Comparison of ENCODE assay signal across 8 cellular contexts in genomic region chr1:76868154-76868882, GRCh38. TPM values are rescaled to one million over a fixed set of nuclear protein-coding genes. Genes with fewer than 3 reads are reported as not detected.
DNase-seq lines count a peak whose midpoint lies in the region; ATAC-seq and TF ChIP-seq lines count a peak whose summit lies in the region.

No MANE protein-coding gene starts in this region.

- H3K27me3 ChIP-seq in heart left ventricle = peaks cover 5 to 78% (median 43%) of the 10 kb centered on the region in 9 donors
- peaks cover 14% of the 10 kb centered on the region for H3K27me3 ChIP-seq in prostate gland (replicated peaks; ENCODE audit: insufficient read depth)

- H3K36me3 ChIP-seq in heart left ventricle = no peaks in the 10 kb centered on the region
- no peaks in the 10 kb centered on the region for H3K36me3 ChIP-seq in prostate gland

- WGBS in heart left ventricle, 4 donors = 1% methylated on average over 48 to 65 of the region's 65 CpGs
- WGBS in prostate gland = under 1% methylated on average over 61 of the region's 65 CpGs

- H3K27ac ChIP-seq in heart left ventricle = peak overlapping the region in 1 of 12 donors; percentile 33
- H3K27ac ChIP-seq in prostate gland = no peak overlapping the region

- intact Hi-C loops in heart left ventricle (cut with DNase I) = no loop called here
- intact Hi-C loops in prostate gland (cut with DNase I) = loop anchor here (5.0 to 10.0 kb wide), 2 partner anchors 536 to 714 kb away; no protein-coding TSS in a partner anchor

- TF ChIP-seq POLR2A in heart left ventricle (IDR thresholded peaks at IDR 0.05) = no peak
- TF ChIP-seq POLR2A in prostate gland (IDR thresholded peaks at IDR 0.05) = no peak

- H3K9me3 ChIP-seq in heart left ventricle (no peaks in the 10 kb centered on the region), prostate gland (no peaks in the 10 kb centered on the region)

- H3K4me3 Mint-ChIP-seq in activated naive CD8-positive, alpha-beta T cell = peak overlapping the region; percentile 79

- H3K4me3 ChIP-seq in LNCaP clone FGC (ENCODE audit: low read depth, low read length) (peak overlapping the region; percentile 51), heart left ventricle (peak overlapping the region; percentile 15 to 59 (median 42)), prostate gland (peak overlapping the region; percentile 16 to 17)

- H3K4me1 ChIP-seq in heart left ventricle (peaks cover 0 to 22% (median 15%) of the 10 kb centered on the region in 12 donors), prostate gland (replicated peaks) (peaks cover 9% of the 10 kb centered on the region)

- peaks cover 6% of the 10 kb centered on the region for H3K4me1 Mint-ChIP-seq in activated naive CD8-positive, alpha-beta T cell (ENCODE audit: low read depth)

- peaks cover 32% of the 10 kb centered on the region for H3K27me3 Mint-ChIP-seq in activated naive CD8-positive, alpha-beta T cell

- DNase-seq in stimulated activated CD4-positive, alpha-beta T cell treated with anti-CD3 and anti-CD28 coated beads, Interleukin-12 subunit alpha, Interleukin-12 subunit beta, amount 100 ng/mL, for 4 hours = peak; percentile 13
- no peak for DNase-seq in stimulated activated CD4-positive, alpha-beta T cell treated with anti-CD3 and anti-CD28 coated beads, Interleukin-4, amount 100 ng/mL, for 24 hours
- DNase-seq in LNCaP clone FGC (ENCODE audit: low read depth) (no peak), heart left ventricle (peak in 2 of 5 donors; percentile 29 to 54), prostate gland (ENCODE audit: low spot score) (no peak)

- ATAC-seq in heart left ventricle = peak; percentile 51 to 85 (median 79)
- no peak for ATAC-seq in GM21423 (IDR thresholded peaks at IDR 0.05; ENCODE audit: unreplicated experiment)
- no peak for ATAC-seq in GM21825 (IDR thresholded peaks at IDR 0.05; ENCODE audit: unreplicated experiment)

- H3K27ac Mint-ChIP-seq in activated naive CD8-positive, alpha-beta T cell = no peak overlapping the region

- no peaks in the 10 kb centered on the region for H3K36me3 Mint-ChIP-seq in activated naive CD8-positive, alpha-beta T cell

- H3K9me3 Mint-ChIP-seq in activated naive CD8-positive, alpha-beta T cell (ENCODE audit: low read depth) = no peaks in the 10 kb centered on the region

- TF ChIP-seq CTCF in LNCaP clone FGC (IDR thresholded peaks at IDR 0.05; ENCODE audit: control insufficient read depth, extremely low read depth, insufficient read depth) (peak; percentile 81), heart left ventricle (IDR thresholded peaks at IDR 0.05) (peak in 2 of 12 donors; percentile 18 to 21), prostate gland (IDR thresholded peaks at IDR 0.05) (peak in 1 of 4 experiments; percentile 8)

RNA-seq across cellular contexts. Expression of gene ST6GALNAC5, which starts 1.0 kb away (rescaled TPM):
- total RNA-seq in heart left ventricle = under 1 TPM in 7 of 9 donors, not detected in 2; 0.14 to 0.83 (median 0.57) TPM
- under 1 TPM; 0.18 to 0.23 TPM for polyA plus RNA-seq in heart left ventricle
- total RNA-seq in prostate gland = 10 to 100 TPM in 1 of 2 donors, 1 to 10 TPM in 1; 4.8 to 18.5 TPM

Comparison
In these comparisons a context has a peak if more than half of its experiments do, and no peak if none do; other contexts are left out.
1. ATAC-seq: peak in heart left ventricle (4 of 4); none in GM21423 (single experiment) and GM21825 (single experiment).
2. Peak in every context shown above with its lines, with median percentiles within 50 percentile points of each other: H3K4me3 ChIP-seq.